ENCODE assay signal across 8 cellular contexts in genomic region chr2:202870431-202871160, GRCh38. TPM values are rescaled to one million over a fixed set of nuclear protein-coding genes. Genes with fewer than 3 reads are reported as not detected.
A peak's percentile ranks its signal among the peaks of the same experiment; 100 is the strongest.
DNase-seq lines count a peak whose midpoint lies in the region; FAIRE-seq and TF ChIP-seq lines count a peak whose summit lies in the region.

No MANE protein-coding gene starts in this region.

- intact Hi-C loops in activated naive CD4-positive, alpha-beta T cell treated with anti-CD3 and anti-CD28 coated beads for 36 hours (cut with micrococcal nuclease), result loop anchor here (1.0 to 5.0 kb wide), 9 partner anchors 39 to 944 kb away; partner anchors contain the start of genes BMPR2, CYP20A1, FAM117B and NBEAL1
- intact Hi-C loops in thyroid gland (cut with DNase I), result loop anchor here (5.0 kb wide), 1 partner anchor 283 kb away; no protein-coding TSS in a partner anchor

- 10 to 11% methylated on average over 24 to 25 of the region's 25 CpGs for WGBS in thyroid gland, 2 donors

- peak overlapping the region; percentile 77; the same call in 1 of the 2 replicates for H3K27ac ChIP-seq in MM.1S (ENCODE audit: low read length)
- H3K27ac ChIP-seq in thyroid gland, result peak overlapping the region; percentile 77 to 91 (median 83)

- TF ChIP-seq POLR2A in thyroid gland (IDR thresholded peaks at IDR 0.05), result peak in 1 of 2 donors; percentile 67

- H3K4me3 ChIP-seq in HAP-1 (peak overlapping the region; percentile 59), MM.1S (ENCODE audit: low read length) (peak overlapping the region; percentile 81), thyroid gland (replicated peaks in 1 of 3) (peak overlapping the region; percentile 53 to 57 (median 55))

- H3K27me3 ChIP-seq in HAP-1 (ENCODE audit: low read depth) (no peaks in the 10 kb centered on the region), MM.1S (replicated peaks; ENCODE audit: insufficient read depth, low read length) (no peaks in the 10 kb centered on the region), thyroid gland (no peaks in the 10 kb centered on the region)

- H3K27ac Mint-ChIP-seq in activated naive CD4-positive, alpha-beta T cell treated with anti-CD3 and anti-CD28 coated beads for 36 hours, result peak overlapping the region; percentile 72

- no peak for FAIRE-seq in frontal cortex (lab: Jason Lieb, UNC)

- H3K4me3 Mint-ChIP-seq in activated naive CD4-positive, alpha-beta T cell treated with anti-CD3 and anti-CD28 coated beads for 36 hours, result peak overlapping the region; percentile 88

- H3K36me3 ChIP-seq in HAP-1 (replicated peaks) (no peaks in the 10 kb centered on the region), MM.1S (replicated peaks; ENCODE audit: insufficient read depth, low read length) (no peaks in the 10 kb centered on the region), thyroid gland (no peaks in the 10 kb centered on the region)

- no peaks in the 10 kb centered on the region for H3K9me2 ChIP-seq in MM.1S (replicated peaks; ENCODE audit: insufficient read depth, low read length)

- peaks cover 5% of the 10 kb centered on the region for H3F3A ChIP-seq in MM.1S (ENCODE audit: insufficient read depth, low read length)

- H3K9me3 ChIP-seq in HAP-1 (no peaks in the 10 kb centered on the region), MM.1S (replicated peaks; ENCODE audit: insufficient read depth, low read length) (no peaks in the 10 kb centered on the region), thyroid gland (no peaks in the 10 kb centered on the region)

- H4K20me1 ChIP-seq in MM.1S (ENCODE audit: insufficient read depth, low read length), result no peaks in the 10 kb centered on the region

- H3K9me3 Mint-ChIP-seq in activated naive CD4-positive, alpha-beta T cell treated with anti-CD3 and anti-CD28 coated beads for 36 hours, result no peaks in the 10 kb centered on the region

- peaks cover 14% of the 10 kb centered on the region for H3K4me1 ChIP-seq in HAP-1
- H3K4me1 ChIP-seq in MM.1S (ENCODE audit: low read length), result no peaks in the 10 kb centered on the region
- H3K4me1 ChIP-seq in thyroid gland, result no peaks in the 10 kb centered on the region

- peak overlapping the region; percentile 90 for H3K4me2 ChIP-seq in MM.1S (ENCODE audit: low read depth, low read length)

- no peaks in the 10 kb centered on the region for H3K36me3 Mint-ChIP-seq in activated naive CD4-positive, alpha-beta T cell treated with anti-CD3 and anti-CD28 coated beads for 36 hours (ENCODE audit: low read depth)

- peak; percentile 95 for DNase-seq in G401 (ENCODE audit: low spot score)
- peak; percentile 69 to 79 for DNase-seq in HAP-1 (ENCODE audit: low spot score in 2 of 2)
- DNase-seq in MM.1S, result peak; percentile 80
- peak; percentile 77 for DNase-seq in SIG-M5 treated with dmso at 0.1 percent for 504 hours (lab: John Stamatoyannopoulos, UW; ENCODE audit: unreplicated experiment)
- DNase-seq in activated naive CD4-positive, alpha-beta T cell treated with anti-CD3 and anti-CD28 coated beads for 36 hours, result peak; percentile 85
- DNase-seq in frontal cortex (ENCODE audit: low spot score in 2 of 2), result peak; percentile 32 to 52
- DNase-seq in occipital lobe (lab: John Stamatoyannopoulos, UW), result peak; percentile 38
- peak; percentile 88 for DNase-seq in thyroid gland

- H3K4me1 Mint-ChIP-seq in activated naive CD4-positive, alpha-beta T cell treated with anti-CD3 and anti-CD28 coated beads for 36 hours (ENCODE audit: low read depth), result peaks cover 7% of the 10 kb centered on the region

- CTCF ChIA-PET in activated naive CD4-positive, alpha-beta T cell treated with anti-CD3 and anti-CD28 coated beads for 36 hours (lab: Charles Lee), result interaction anchor here (0.6 to 5.1 kb wide), 22 partner anchors 9 to 946 kb away, joined by 3 to 30 read pairs (median 4); no protein-coding TSS in a partner anchor

- H3K9ac ChIP-seq in MM.1S (ENCODE audit: low read length), result peak overlapping the region; percentile 84

- no peaks in the 10 kb centered on the region for H3K27me3 Mint-ChIP-seq in activated naive CD4-positive, alpha-beta T cell treated with anti-CD3 and anti-CD28 coated beads for 36 hours (ENCODE audit: low read depth)

- H2AFZ ChIP-seq in MM.1S (ENCODE audit: low read length), result peak overlapping the region; percentile 97

- TF ChIP-seq CTCF in MM.1S (IDR thresholded peaks at IDR 0.05; ENCODE audit: low read length) (peak; percentile 79), thyroid gland (IDR thresholded peaks at IDR 0.05) (peak in 3 of 6 experiments; percentile 25 to 30 (median 29))

- in situ Hi-C loops in G401 (cut with HindIII; ENCODE audit: low sequenced_read_pairs) (no loop called here), HAP-1 (cut with MboI; ENCODE audit: low sequenced_read_pairs) (no loop called here)

- no peaks in the 10 kb centered on the region for H3K79me2 ChIP-seq in MM.1S (ENCODE audit: low read length)

RNA-seq across cellular contexts. Expression of gene ICA1L, which starts 1.0 kb away (rescaled TPM):
- total RNA-seq in G401 (2014; rRNA removed; shearing (Covaris generic)), result 9.2 and 15.5 TPM in 2 replicates
- 1 to 10 TPM; 5.1 to 5.7 TPM for total RNA-seq in activated naive CD4-positive, alpha-beta T cell treated with anti-CD3 and anti-CD28 coated beads for 36 hours
- total RNA-seq in frontal cortex, result 88.5 TPM
- 126 TPM for total RNA-seq in occipital lobe
- total RNA-seq in thyroid gland, result 10 to 100 TPM; 12.1 to 35.7 (median 17.5) TPM

RNA-seq across cellular contexts. Expression of gene WDR12, which starts 40.9 kb away (rescaled TPM):
- 43.6 and 112 TPM in 2 replicates for total RNA-seq in G401 (2014; rRNA removed; shearing (Covaris generic))
- 10 to 100 TPM; 83.0 to 98.3 TPM for total RNA-seq in activated naive CD4-positive, alpha-beta T cell treated with anti-CD3 and anti-CD28 coated beads for 36 hours
- total RNA-seq in frontal cortex (35.1 TPM), occipital lobe (23.7 TPM), thyroid gland (10 to 100 TPM in 1 of 4 donors, 1 to 10 TPM in 3; 7.2 to 12.1 (median 7.7) TPM)

RNA-seq across cellular contexts. Expression of gene CARF, which starts 41.5 kb away (rescaled TPM):
- 4.4 and 18.7 TPM in 2 replicates for total RNA-seq in G401 (2014; rRNA removed; shearing (Covaris generic))
- 1 to 10 TPM; 4.0 to 5.4 TPM for total RNA-seq in activated naive CD4-positive, alpha-beta T cell treated with anti-CD3 and anti-CD28 coated beads for 36 hours
- 20.0 TPM for total RNA-seq in frontal cortex
- 24.8 TPM for total RNA-seq in occipital lobe
- 10 to 100 TPM; 24.7 to 56.3 (median 36.4) TPM for total RNA-seq in thyroid gland

Comparison
In these comparisons a context has a peak if more than half of its experiments do, and no peak if none do; other contexts are left out.
1. Peak in every context shown above with its lines: DNase-seq, H3K4me3 ChIP-seq and H3K27ac ChIP-seq.
2. DNase-seq: peak in every context shown above with its lines; median percentile 95 in G401; 88 in thyroid gland; 85 in activated naive CD4-positive, alpha-beta T cell treated with anti-CD3 and anti-CD28 coated beads for 36 hours; 80 in MM.1S; 77 in SIG-M5 treated with dmso at 0.1 percent for 504 hours; 74 in HAP-1; 42 in frontal cortex; 38 in occipital lobe.